In genomic region chr15:100202309-100202943, GRCh38 we compare ENCODE assay signal across 19 cellular contexts.
DNase-seq lines count a peak whose midpoint lies in the region; ATAC-seq and TF ChIP-seq lines count a peak whose summit lies in the region.
"Had no signal": no experiment of that assay in that cellular context is flagged by ENCODE, and none has a peak within 500 bp of the region (broad histone marks: within the 10 kb centered on the region; RNA-seq: fewer than 3 reads in every experiment).

No MANE protein-coding gene starts in this region.

- peak; percentile 32 for DNase-seq in activated CD8-positive, alpha-beta memory T cell treated with anti-CD3 and anti-CD28 coated beads for 24 hours
- DNase-seq in activated CD8-positive, alpha-beta memory T cell treated with anti-CD3 and anti-CD28 coated beads, Interleukin-2, amount 10 ng/mL, durations not matched to agents 7 days and 5 days, result no peak
- no peak for DNase-seq in activated naive CD8-positive, alpha-beta T cell treated with anti-CD3 and anti-CD28 coated beads, Interleukin-2, amount 10 ng/mL, durations not matched to agents 7 days and 5 days
- DNase-seq in left kidney (ENCODE audit: low read depth, low spot score), result peak; percentile 58
- no peak for DNase-seq in type B pancreatic cell (ENCODE audit: extremely low spot score, unreplicated experiment)
- no peak for DNase-seq in SKM-1 treated with dmso at 0.1 percent for 144 hours (lab: John Stamatoyannopoulos, UW; ENCODE audit: unreplicated experiment)
- DNase-seq: activated CD4-positive, alpha-beta memory T cell treated with anti-CD3 and anti-CD28 coated beads, Interleukin-2, amount 10 ng/mL, durations not matched to agents 7 days and 5 days; DMS79; effector CD8-positive, alpha-beta T cell; heart left ventricle; mammary epithelial cell; NCI-H2029; posterior cingulate gyrus; Right ventricle myocardium superior; T-helper 1 cell had no signal

- CTCF ChIA-PET in activated CD8-positive, alpha-beta memory T cell treated with anti-CD3 and anti-CD28 coated beads, Interleukin-2, amount 10 ng/mL, durations not matched to agents 7 days and 5 days (lab: Charles Lee), result interaction anchor here (1.0 to 1.1 kb wide), 3 partner anchors 136 to 140 kb away, joined by 3 to 4 read pairs (median 3); no protein-coding TSS in a partner anchor

- POLR2A ChIA-PET in activated naive CD8-positive, alpha-beta T cell treated with anti-CD3 and anti-CD28 coated beads, Interleukin-2, amount 10 ng/mL, durations not matched to agents 7 days and 5 days (lab: Charles Lee), result interaction anchor here (0.6 kb wide), 1 partner anchor 886 kb away, joined by 3 read pairs; no protein-coding TSS in a partner anchor

- H3K4me1 Mint-ChIP-seq in activated CD8-positive, alpha-beta memory T cell treated with anti-CD3 and anti-CD28 coated beads, Interleukin-2, amount 10 ng/mL, durations not matched to agents 7 days and 5 days, result peaks cover 27% of the 10 kb centered on the region
- peaks cover 22% of the 10 kb centered on the region for H3K4me1 Mint-ChIP-seq in activated naive CD8-positive, alpha-beta T cell treated with anti-CD3 and anti-CD28 coated beads, Interleukin-2, amount 10 ng/mL, durations not matched to agents 7 days and 5 days
- peaks cover 47% of the 10 kb centered on the region for H3K4me1 Mint-ChIP-seq in type B pancreatic cell (ENCODE audit: unreplicated experiment)

- no peak for TF ChIP-seq CTCF in type B pancreatic cell (conservative IDR thresholded peaks at IDR 0.05)

- H3K9me3 Mint-ChIP-seq in activated CD8-positive, alpha-beta memory T cell treated with anti-CD3 and anti-CD28 coated beads, Interleukin-2, amount 10 ng/mL, durations not matched to agents 7 days and 5 days (ENCODE audit: low read depth), result no peaks in the 10 kb centered on the region
- H3K9me3 Mint-ChIP-seq in activated naive CD8-positive, alpha-beta T cell treated with anti-CD3 and anti-CD28 coated beads, Interleukin-2, amount 10 ng/mL, durations not matched to agents 7 days and 5 days, result peaks cover 5% of the 10 kb centered on the region
- no peaks in the 10 kb centered on the region for H3K9me3 Mint-ChIP-seq in type B pancreatic cell
- H3K9me3 Mint-ChIP-seq: activated CD4-positive, alpha-beta memory T cell treated with anti-CD3 and anti-CD28 coated beads, Interleukin-2, amount 10 ng/mL, durations not matched to agents 7 days and 5 days; activated T-helper 1 cell treated with anti-CD3 and anti-CD28 coated beads, Interleukin-12 subunit alpha, Interleukin-12 subunit beta, Interleukin-2, Interleukin-4 antibody, amounts not matched to agents 30 ng/mL and 10 ng/mL and 1 ng/mL, durations not matched to agents 14 hours and 24 hours and 36 hours; IgD-negative memory B cell had no signal

- no peak for ATAC-seq in activated CD8-positive, alpha-beta memory T cell treated with anti-CD3 and anti-CD28 coated beads, Interleukin-2, amount 10 ng/mL, durations not matched to agents 7 days and 5 days
- ATAC-seq in activated naive CD8-positive, alpha-beta T cell treated with anti-CD3 and anti-CD28 coated beads, Interleukin-2, amount 10 ng/mL, durations not matched to agents 7 days and 5 days (ENCODE audit: low read depth), result no peak
- ATAC-seq in GM21576 (IDR thresholded peaks at IDR 0.05; ENCODE audit: unreplicated experiment) (no peak), HG02623 (IDR thresholded peaks at IDR 0.05; ENCODE audit: unreplicated experiment) (no peak)
- ATAC-seq: heart left ventricle had no signal

- peaks cover 1% of the 10 kb centered on the region for H3K36me3 Mint-ChIP-seq in activated CD8-positive, alpha-beta memory T cell treated with anti-CD3 and anti-CD28 coated beads, Interleukin-2, amount 10 ng/mL, durations not matched to agents 7 days and 5 days
- H3K36me3 Mint-ChIP-seq in activated naive CD8-positive, alpha-beta T cell treated with anti-CD3 and anti-CD28 coated beads, Interleukin-2, amount 10 ng/mL, durations not matched to agents 7 days and 5 days, result peaks cover 5% of the 10 kb centered on the region
- H3K36me3 Mint-ChIP-seq in type B pancreatic cell, result peaks cover 6% of the 10 kb centered on the region
- H3K36me3 Mint-ChIP-seq: IgD-negative memory B cell had no signal

- no peak overlapping the region for H3K27ac Mint-ChIP-seq in activated CD8-positive, alpha-beta memory T cell treated with anti-CD3 and anti-CD28 coated beads, Interleukin-2, amount 10 ng/mL, durations not matched to agents 7 days and 5 days
- peak overlapping the region; percentile 72 for H3K27ac Mint-ChIP-seq in activated naive CD8-positive, alpha-beta T cell treated with anti-CD3 and anti-CD28 coated beads, Interleukin-2, amount 10 ng/mL, durations not matched to agents 7 days and 5 days
- peak overlapping the region; percentile 86 for H3K27ac Mint-ChIP-seq in type B pancreatic cell
- H3K27ac Mint-ChIP-seq: activated CD4-positive, alpha-beta memory T cell treated with anti-CD3 and anti-CD28 coated beads, Interleukin-2, amount 10 ng/mL, durations not matched to agents 7 days and 5 days; activated T-helper 1 cell treated with anti-CD3 and anti-CD28 coated beads, Interleukin-12 subunit alpha, Interleukin-12 subunit beta, Interleukin-2, Interleukin-4 antibody, amounts not matched to agents 30 ng/mL and 10 ng/mL and 1 ng/mL, durations not matched to agents 14 hours and 24 hours and 36 hours; IgD-negative memory B cell had no signal

- H3K27me3 Mint-ChIP-seq in activated CD8-positive, alpha-beta memory T cell treated with anti-CD3 and anti-CD28 coated beads, Interleukin-2, amount 10 ng/mL, durations not matched to agents 7 days and 5 days, result peaks cover 3% of the 10 kb centered on the region
- peaks cover 12% of the 10 kb centered on the region for H3K27me3 Mint-ChIP-seq in activated naive CD8-positive, alpha-beta T cell treated with anti-CD3 and anti-CD28 coated beads, Interleukin-2, amount 10 ng/mL, durations not matched to agents 7 days and 5 days
- no peaks in the 10 kb centered on the region for H3K27me3 Mint-ChIP-seq in type B pancreatic cell
- H3K27me3 Mint-ChIP-seq: activated CD4-positive, alpha-beta memory T cell treated with anti-CD3 and anti-CD28 coated beads, Interleukin-2, amount 10 ng/mL, durations not matched to agents 7 days and 5 days had no signal

- H3K4me3 Mint-ChIP-seq in activated CD8-positive, alpha-beta memory T cell treated with anti-CD3 and anti-CD28 coated beads, Interleukin-2, amount 10 ng/mL, durations not matched to agents 7 days and 5 days, result no peak overlapping the region
- H3K4me3 Mint-ChIP-seq in activated naive CD8-positive, alpha-beta T cell treated with anti-CD3 and anti-CD28 coated beads, Interleukin-2, amount 10 ng/mL, durations not matched to agents 7 days and 5 days, result peak overlapping the region; percentile 45
- peak overlapping the region; percentile 62 for H3K4me3 Mint-ChIP-seq in type B pancreatic cell
- H3K4me3 Mint-ChIP-seq: activated CD4-positive, alpha-beta memory T cell treated with anti-CD3 and anti-CD28 coated beads, Interleukin-2, amount 10 ng/mL, durations not matched to agents 7 days and 5 days; activated T-helper 1 cell treated with anti-CD3 and anti-CD28 coated beads, Interleukin-12 subunit alpha, Interleukin-12 subunit beta, Interleukin-2, Interleukin-4 antibody, amounts not matched to agents 30 ng/mL and 10 ng/mL and 1 ng/mL, durations not matched to agents 14 hours and 24 hours and 36 hours had no signal

Comparison
In these comparisons a context has a peak if more than half of its experiments do, and no peak if none do; other contexts are left out.
1. DNase-seq: peak in activated CD8-positive, alpha-beta memory T cell treated with anti-CD3 and anti-CD28 coated beads for 24 hours (single experiment) and left kidney (single experiment); none in activated CD8-positive, alpha-beta memory T cell treated with anti-CD3 and anti-CD28 coated beads, Interleukin-2, amount 10 ng/mL, durations not matched to agents 7 days and 5 days (single experiment), activated naive CD8-positive, alpha-beta T cell treated with anti-CD3 and anti-CD28 coated beads, Interleukin-2, amount 10 ng/mL, durations not matched to agents 7 days and 5 days (single experiment), type B pancreatic cell (single experiment) and SKM-1 treated with dmso at 0.1 percent for 144 hours (single experiment).